In the genomic region with DNA sequence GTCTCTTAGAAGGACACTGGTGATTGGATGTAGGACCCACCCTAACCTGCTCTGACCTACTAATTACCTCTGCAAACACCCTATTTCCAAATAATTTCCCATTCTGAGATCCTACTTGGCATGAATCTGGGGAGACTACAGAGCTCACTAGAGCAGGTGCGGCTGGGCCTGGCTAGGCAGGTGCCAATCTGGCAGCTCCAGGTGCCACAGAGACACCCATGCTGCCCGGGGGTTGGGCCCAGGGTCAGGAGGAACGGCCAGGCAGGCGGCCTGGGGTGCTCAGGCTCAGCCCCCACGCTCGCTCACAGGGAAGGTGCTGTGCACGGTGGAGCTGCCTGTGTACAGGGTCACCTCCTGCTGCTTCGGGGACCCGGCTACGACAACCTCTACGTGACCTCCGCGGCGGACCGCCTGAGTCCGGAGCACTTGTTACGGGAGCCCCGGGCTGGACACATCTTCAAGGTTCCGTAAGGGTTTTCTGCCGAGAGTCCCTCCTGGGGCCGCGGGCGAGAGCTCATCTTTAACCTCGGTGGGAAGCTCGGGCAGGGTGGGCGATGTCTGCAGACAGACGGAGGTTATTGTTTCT, we compare ENCODE assay signal across 38 cellular contexts. TPM values are rescaled to one million over a fixed set of nuclear protein-coding genes. Genes with fewer than 3 reads are reported as not detected.
DNase-seq lines count a peak whose midpoint lies in the region; ATAC-seq, FAIRE-seq and TF ChIP-seq lines count a peak whose summit lies in the region.
"Had no signal": no experiment of that assay in that cellular context is flagged by ENCODE, and none has a peak within 500 bp of the region (broad histone marks: within the 10 kb centered on the region; RNA-seq: fewer than 3 reads in every experiment).

No MANE protein-coding gene starts in this region.

- TF ChIP-seq CTCF in kidney (IDR thresholded peaks at IDR 0.05; ENCODE audit: borderline replicate concordance, extremely low read depth, insufficient read depth) (no peak), spleen (IDR thresholded peaks at IDR 0.05 in 8 of 11, conservative IDR thresholded peaks at IDR 0.05 in 3 of 11) (no peak)

- 91 to 97% (median 95%) methylated on average over 21 to 27 of the region's 27 CpGs for WGBS in spleen, 5 donors

- POLR2A ChIA-PET in activated CD4-positive, alpha-beta T cell treated with anti-CD3 and anti-CD28 coated beads, Interleukin-2, amount 10 ng/mL, durations not matched to agents 7 days and 5 days (lab: Charles Lee), result no interaction called here
- POLR2A ChIA-PET in activated CD4-positive, alpha-beta T cell treated with anti-CD3 and anti-CD28 coated beads for 36 hours (lab: Charles Lee), result no interaction called here

- no peak for ATAC-seq in activated CD4-positive, alpha-beta T cell treated with anti-CD3 and anti-CD28 coated beads for 36 hours
- ATAC-seq in GM18909 (IDR thresholded peaks at IDR 0.05; ENCODE audit: poor library complexity, unreplicated experiment), result no peak
- ATAC-seq: activated naive CD4-positive, alpha-beta T cell treated with anti-CD3 and anti-CD28 coated beads, Interleukin-2, amount 50 U/mL, for 72 hours; HCT116; left colon had no signal

- CTCF ChIA-PET in activated CD4-positive, alpha-beta T cell treated with anti-CD3 and anti-CD28 coated beads, Interleukin-2, amount 10 ng/mL, durations not matched to agents 7 days and 5 days (lab: Charles Lee), result no interaction called here
- CTCF ChIA-PET in activated CD4-positive, alpha-beta T cell treated with anti-CD3 and anti-CD28 coated beads for 36 hours (lab: Charles Lee), result no interaction called here

- H3K27ac Mint-ChIP-seq in activated CD4-positive, alpha-beta T cell treated with anti-CD3 and anti-CD28 coated beads, Interleukin-2, amount 10 ng/mL, durations not matched to agents 7 days and 5 days, result peak overlapping the region; percentile 42
- no peak overlapping the region for H3K27ac Mint-ChIP-seq in activated CD4-positive, alpha-beta T cell treated with anti-CD3 and anti-CD28 coated beads for 36 hours
- no peak overlapping the region for H3K27ac Mint-ChIP-seq in activated T-cell treated with anti-CD3 and anti-CD28 coated beads, Interleukin-2, amount 50 U/mL, for 24 hours
- H3K27ac Mint-ChIP-seq: CD14-positive monocyte, memory B cell had no signal

- H3K9me3 Mint-ChIP-seq in activated CD4-positive, alpha-beta T cell treated with anti-CD3 and anti-CD28 coated beads, Interleukin-2, amount 10 ng/mL, durations not matched to agents 7 days and 5 days, result peaks cover 7% of the 10 kb centered on the region
- no peaks in the 10 kb centered on the region for H3K9me3 Mint-ChIP-seq in activated CD4-positive, alpha-beta T cell treated with anti-CD3 and anti-CD28 coated beads for 36 hours (ENCODE audit: low read depth)
- no peaks in the 10 kb centered on the region for H3K9me3 Mint-ChIP-seq in activated T-cell treated with anti-CD3 and anti-CD28 coated beads, Interleukin-2, amount 50 U/mL, for 24 hours
- H3K9me3 Mint-ChIP-seq: immature natural killer cell had no signal

- intact Hi-C loops in activated CD4-positive, alpha-beta T cell treated with anti-CD3 and anti-CD28 coated beads for 36 hours (cut with DNase I, micrococcal nuclease), result no loop called here
- intact Hi-C loops in kidney (cut with DNase I) (no loop called here), spleen (cut with DNase I; ENCODE audit: low total_unique reads) (no loop called here)

- peaks cover 3% of the 10 kb centered on the region for H3K4me1 ChIP-seq in NT2/D1 (ENCODE audit: insufficient read depth, insufficient read length)
- no peaks in the 10 kb centered on the region for H3K4me1 ChIP-seq in kidney (ENCODE audit: control insufficient read depth in 1 of 2, insufficient read depth in 1 of 2, low read depth in 1 of 2, low read length in 2 of 2)
- peaks cover 0 to 8% (median 2%) of the 10 kb centered on the region in 6 donors for H3K4me1 ChIP-seq in spleen
- H3K4me1 ChIP-seq: breast epithelium, right lobe of liver, SJCRH30, tibial nerve had no signal

- TF ChIP-seq POLR2A in spleen (IDR thresholded peaks at IDR 0.05), result no peak

- no peaks in the 10 kb centered on the region for H3K9me3 ChIP-seq in NT2/D1 (ENCODE audit: insufficient read depth, low read length)
- H3K9me3 ChIP-seq in kidney (ENCODE audit: control insufficient read depth in 1 of 2, low read length in 2 of 2), result no peaks in the 10 kb centered on the region
- peaks cover 0 to 12% (median 0%) of the 10 kb centered on the region in 8 donors for H3K9me3 ChIP-seq in spleen
- H3K9me3 ChIP-seq: breast epithelium, right lobe of liver, SJCRH30 had no signal

- H3K36me3 ChIP-seq in NT2/D1 (ENCODE audit: insufficient read depth, insufficient read length, low read length), result no peaks in the 10 kb centered on the region
- no peaks in the 10 kb centered on the region for H3K36me3 ChIP-seq in kidney (ENCODE audit: control insufficient read depth in 1 of 2, insufficient read depth in 2 of 2, low read length in 2 of 2)
- H3K36me3 ChIP-seq in spleen, result no peaks in the 10 kb centered on the region
- H3K36me3 ChIP-seq: breast epithelium, right lobe of liver, SJCRH30, tibial nerve had no signal

- no peaks in the 10 kb centered on the region for H3K27me3 ChIP-seq in NT2/D1 (ENCODE audit: insufficient read depth, insufficient read length)
- H3K27me3 ChIP-seq in spleen (replicated peaks in 1 of 7), result peaks cover 0 to 10% (median 0%) of the 10 kb centered on the region in 7 donors
- H3K27me3 ChIP-seq: right lobe of liver, SJCRH30 had no signal

- DNase-seq in activated CD4-positive, alpha-beta T cell treated with anti-CD3 and anti-CD28 coated beads, Interleukin-2, amount 10 ng/mL, durations not matched to agents 7 days and 5 days, result no peak
- DNase-seq in activated CD4-positive, alpha-beta T cell treated with anti-CD3 and anti-CD28 coated beads for 36 hours, result no peak
- DNase-seq in NT2/D1 (ENCODE audit: low read depth, low spot score) (no peak), kidney (peak; percentile 68), spleen (peak; percentile 69), NCI-H226 (no peak)
- DNase-seq in activated T-cell treated with anti-CD3 and anti-CD28 coated beads, Interleukin-2, amount 50 U/mL, for 24 hours, result no peak
- DNase-seq: activated CD4-positive, alpha-beta T cell treated with anti-CD3 and anti-CD28 coated beads, Interleukin-2, amount 50 U/mL, for 1 hour; anterior cingulate cortex; Calu3; DMS79; effector CD4-positive, alpha-beta T cell; hypothalamus; immature natural killer cell; left colon; MV-4-11; NCI-H1436; NCI-H2081 treated with DMSO at 0.1 percent for 48 hours; NCI-H2227 treated with DMSO at 0.1 percent for 48 hours; NCI-H748 treated with DMSO at 0.1 percent for 48 hours; SJCRH30; stimulated activated CD4-positive, alpha-beta T cell treated with anti-CD3 and anti-CD28 coated beads, Interleukin-12 subunit alpha, Interleukin-12 subunit beta, amount 100 ng/mL, for 4 hours; stimulated activated CD4-positive, alpha-beta T cell treated with anti-CD3 and anti-CD28 coated beads, Interleukin-4, amount 100 ng/mL, for 1 hour; SW 1271; T1000 had no signal

- H3K9ac ChIP-seq in NT2/D1 (ENCODE audit: insufficient read length, low read depth) (peak overlapping the region; percentile 21), kidney (ENCODE audit: low read length in 2 of 2) (no peak overlapping the region)

- H3K27ac ChIP-seq in kidney (ENCODE audit: low read depth in 2 of 2, low read length in 2 of 2), result no peak overlapping the region
- no peak overlapping the region for H3K27ac ChIP-seq in spleen
- H3K27ac ChIP-seq: breast epithelium, epithelial cell of prostate, right lobe of liver, SJCRH30, tibial nerve, VCaP had no signal

- H3K4me1 Mint-ChIP-seq in activated CD4-positive, alpha-beta T cell treated with anti-CD3 and anti-CD28 coated beads, Interleukin-2, amount 10 ng/mL, durations not matched to agents 7 days and 5 days, result peaks cover 18% of the 10 kb centered on the region
- H3K4me1 Mint-ChIP-seq in activated CD4-positive, alpha-beta T cell treated with anti-CD3 and anti-CD28 coated beads for 36 hours, result peaks cover 16% of the 10 kb centered on the region
- H3K4me1 Mint-ChIP-seq in activated T-cell treated with anti-CD3 and anti-CD28 coated beads, Interleukin-2, amount 50 U/mL, for 24 hours (ENCODE audit: low read depth), result peaks cover 19% of the 10 kb centered on the region

- peaks cover 5% of the 10 kb centered on the region for H3K36me3 Mint-ChIP-seq in activated CD4-positive, alpha-beta T cell treated with anti-CD3 and anti-CD28 coated beads, Interleukin-2, amount 10 ng/mL, durations not matched to agents 7 days and 5 days (ENCODE audit: low read depth)
- no peaks in the 10 kb centered on the region for H3K36me3 Mint-ChIP-seq in activated CD4-positive, alpha-beta T cell treated with anti-CD3 and anti-CD28 coated beads for 36 hours (ENCODE audit: low read depth)
- H3K36me3 Mint-ChIP-seq in activated T-cell treated with anti-CD3 and anti-CD28 coated beads, Interleukin-2, amount 50 U/mL, for 24 hours (ENCODE audit: low read depth), result no peaks in the 10 kb centered on the region
- H3K36me3 Mint-ChIP-seq: CD14-positive monocyte had no signal

- FAIRE-seq in kidney (lab: Jason Lieb, UNC), result no peak
- FAIRE-seq: G401.6, RCC 7860 had no signal

- H3K4me3 ChIP-seq in NT2/D1 (ENCODE audit: insufficient read length, low read depth) (no peak overlapping the region), kidney (ENCODE audit: low read length in 2 of 2) (no peak overlapping the region), spleen (no peak overlapping the region)
- H3K4me3 ChIP-seq: breast epithelium, right lobe of liver, SJCRH30, tibial nerve had no signal

- H3K27me3 Mint-ChIP-seq in activated CD4-positive, alpha-beta T cell treated with anti-CD3 and anti-CD28 coated beads, Interleukin-2, amount 10 ng/mL, durations not matched to agents 7 days and 5 days, result no peaks in the 10 kb centered on the region
- no peaks in the 10 kb centered on the region for H3K27me3 Mint-ChIP-seq in activated CD4-positive, alpha-beta T cell treated with anti-CD3 and anti-CD28 coated beads for 36 hours
- H3K27me3 Mint-ChIP-seq in activated T-cell treated with anti-CD3 and anti-CD28 coated beads, Interleukin-2, amount 50 U/mL, for 24 hours, result no peaks in the 10 kb centered on the region
- H3K27me3 Mint-ChIP-seq: memory B cell had no signal

- H3K4me3 Mint-ChIP-seq in activated CD4-positive, alpha-beta T cell treated with anti-CD3 and anti-CD28 coated beads, Interleukin-2, amount 10 ng/mL, durations not matched to agents 7 days and 5 days, result no peak overlapping the region
- no peak overlapping the region for H3K4me3 Mint-ChIP-seq in activated CD4-positive, alpha-beta T cell treated with anti-CD3 and anti-CD28 coated beads for 36 hours
- no peak overlapping the region for H3K4me3 Mint-ChIP-seq in activated T-cell treated with anti-CD3 and anti-CD28 coated beads, Interleukin-2, amount 50 U/mL, for 24 hours
- H3K4me3 Mint-ChIP-seq: CD14-positive monocyte, immature natural killer cell, memory B cell, neural crest cell had no signal

RNA-seq across cellular contexts. Expression of a gene that starts 26.5 kb away (rescaled TPM):
- total RNA-seq in activated CD4-positive, alpha-beta T cell treated with anti-CD3 and anti-CD28 coated beads, Interleukin-2, amount 10 ng/mL, durations not matched to agents 7 days and 5 days, result 10 to 100 TPM; 60.1 to 63.4 TPM
- total RNA-seq in activated CD4-positive, alpha-beta T cell treated with anti-CD3 and anti-CD28 coated beads for 36 hours, result 100 to 1,000 TPM in 1 of 2 experiments, 10 to 100 TPM in 1; 92.8 to 127 TPM
- total RNA-seq in kidney, result 11.0 TPM
- polyA plus RNA-seq in kidney (ENCODE audit: insufficient read depth, low read depth, low replicate concordance), result 4.9 TPM
- 10 to 100 TPM; 13.0 to 35.0 (median 24.3) TPM for total RNA-seq in spleen
- polyA plus RNA-seq in spleen, result 10 to 100 TPM in 2 of 3 donors, 1 to 10 TPM in 1; 9.9 to 21.3 (median 11.5) TPM

Comparison
In these comparisons a context has a peak if more than half of its experiments do, and no peak if none do; other contexts are left out.
1. DNase-seq: peak in kidney (single experiment) and spleen (single experiment); none in activated CD4-positive, alpha-beta T cell treated with anti-CD3 and anti-CD28 coated beads, Interleukin-2, amount 10 ng/mL, durations not matched to agents 7 days and 5 days (single experiment), activated CD4-positive, alpha-beta T cell treated with anti-CD3 and anti-CD28 coated beads for 36 hours (single experiment), NT2/D1 (single experiment), NCI-H226 (single experiment) and activated T-cell treated with anti-CD3 and anti-CD28 coated beads, Interleukin-2, amount 50 U/mL, for 24 hours (single experiment).